Comparison of ENCODE assay signal across 29 cellular contexts in genomic region chr15:94856267-94856854, GRCh38.
"Had no signal": no experiment of that assay in that cellular context is flagged by ENCODE, and none has a peak within 500 bp of the region (broad histone marks: within the 10 kb centered on the region; RNA-seq: fewer than 3 reads in every experiment).

No MANE protein-coding gene starts in this region.

- H3K9me3 ChIP-seq: colonic mucosa, gastrocnemius medialis, prostate gland, thoracic aorta, vagina had no signal

- H3K4me3 ChIP-seq: colonic mucosa, gastrocnemius medialis, heart left ventricle, hepatocyte, neural progenitor cell, prostate gland, right atrium auricular region, sigmoid colon, thoracic aorta, tibial nerve, vagina had no signal

- H3K36me3 ChIP-seq: colonic mucosa, gastrocnemius medialis, heart left ventricle, neural progenitor cell, prostate gland, right atrium auricular region, sigmoid colon, thoracic aorta, tibial nerve, vagina had no signal

- H3K79me2 ChIP-seq: hepatocyte had no signal

- H3K36me3 Mint-ChIP-seq: naive thymus-derived CD4-positive, alpha-beta T cell; neural progenitor cell; stimulated activated memory B cell treated with anti-CD40 and anti-IgM and Interleukin-4, amounts not matched to agents 10 μg/mL and 1 μg/mL and 100 μg/mL, for 72 hours had no signal

- H3K9me3 Mint-ChIP-seq: stimulated activated memory B cell treated with anti-CD40 and anti-IgM and Interleukin-4, amounts not matched to agents 10 μg/mL and 1 μg/mL and 100 μg/mL, for 72 hours had no signal

- DNase-seq: colonic mucosa; effector CD8-positive, alpha-beta T cell; endodermal cell; foreskin fibroblast; gastrocnemius medialis; kidney glomerular epithelial cell; left ventricle myocardium superior; mesendoderm; midbrain; naive thymus-derived CD4-positive, alpha-beta T cell; nucleus accumbens; sigmoid colon; stimulated activated CD4-positive, alpha-beta T cell treated with anti-CD3 and anti-CD28 coated beads, Interleukin-2, amount 100 ng/mL, for 24 hours; stimulated activated CD4-positive, alpha-beta T cell treated with anti-CD3 and anti-CD28 coated beads, Interleukin-4, amount 100 ng/mL, for 24 hours; stimulated activated naive CD8-positive, alpha-beta T cell treated with anti-CD3 and anti-CD28 coated beads, Interleukin-15, Interleukin-2, amounts not matched to agents 100 U/mL and 50 U/mL, for 24 hours; substantia nigra had no signal

- H3K4me2 ChIP-seq: hepatocyte, neural progenitor cell had no signal

- H3K4me1 Mint-ChIP-seq: endodermal cell; naive thymus-derived CD4-positive, alpha-beta T cell; nephron; neural progenitor cell; stimulated activated memory B cell treated with anti-CD40 and anti-IgM and Interleukin-4, amounts not matched to agents 10 μg/mL and 1 μg/mL and 100 μg/mL, for 72 hours had no signal

- H3K4me3 Mint-ChIP-seq: dendritic cell treated with granulocyte-macrophage colony-stimulating factor and Interleukin-4, amounts not matched to agents 40 ng/mL and 50 ng/mL, for 4 days; endodermal cell; naive thymus-derived CD4-positive, alpha-beta T cell; nephron; neural progenitor cell; stimulated activated memory B cell treated with anti-CD40 and anti-IgM and Interleukin-4, amounts not matched to agents 10 μg/mL and 1 μg/mL and 100 μg/mL, for 72 hours had no signal

- H3K27ac ChIP-seq: colonic mucosa, epithelial cell of prostate, gastrocnemius medialis, heart left ventricle, hepatocyte, neural progenitor cell, prostate gland, right atrium auricular region, sigmoid colon, thoracic aorta, tibial nerve, vagina had no signal

- ATAC-seq: esophagus mucosa; gastrocnemius medialis; heart left ventricle; left ventricle myocardium superior; naive thymus-derived CD4-positive, alpha-beta T cell; stimulated activated memory B cell treated with anti-CD40 and anti-IgM and Interleukin-4, amounts not matched to agents 10 μg/mL and 1 μg/mL and 100 μg/mL, for 72 hours; stimulated activated naive CD8-positive, alpha-beta T cell treated with anti-CD3 and anti-CD28 coated beads, Interleukin-15, Interleukin-2, amounts not matched to agents 100 U/mL and 50 U/mL, for 24 hours had no signal

- H3K9ac ChIP-seq: neural progenitor cell had no signal

- H3K27ac Mint-ChIP-seq: dendritic cell treated with granulocyte-macrophage colony-stimulating factor and Interleukin-4, amounts not matched to agents 40 ng/mL and 50 ng/mL, for 4 days; endodermal cell; naive thymus-derived CD4-positive, alpha-beta T cell; nephron; neural progenitor cell; stimulated activated memory B cell treated with anti-CD40 and anti-IgM and Interleukin-4, amounts not matched to agents 10 μg/mL and 1 μg/mL and 100 μg/mL, for 72 hours had no signal

- H3K4me1 ChIP-seq: colonic mucosa, gastrocnemius medialis, heart left ventricle, prostate gland, right atrium auricular region, sigmoid colon, vagina had no signal

- H3K27me3 Mint-ChIP-seq: dendritic cell treated with granulocyte-macrophage colony-stimulating factor and Interleukin-4, amounts not matched to agents 40 ng/mL and 50 ng/mL, for 4 days; stimulated activated memory B cell treated with anti-CD40 and anti-IgM and Interleukin-4, amounts not matched to agents 10 μg/mL and 1 μg/mL and 100 μg/mL, for 72 hours had no signal

- H3K27me3 ChIP-seq: colonic mucosa, gastrocnemius medialis, hepatocyte, neural progenitor cell, right atrium auricular region, sigmoid colon, tibial nerve, vagina had no signal

- H2AFZ ChIP-seq: hepatocyte, neural progenitor cell had no signal
